In the genomic region with DNA sequence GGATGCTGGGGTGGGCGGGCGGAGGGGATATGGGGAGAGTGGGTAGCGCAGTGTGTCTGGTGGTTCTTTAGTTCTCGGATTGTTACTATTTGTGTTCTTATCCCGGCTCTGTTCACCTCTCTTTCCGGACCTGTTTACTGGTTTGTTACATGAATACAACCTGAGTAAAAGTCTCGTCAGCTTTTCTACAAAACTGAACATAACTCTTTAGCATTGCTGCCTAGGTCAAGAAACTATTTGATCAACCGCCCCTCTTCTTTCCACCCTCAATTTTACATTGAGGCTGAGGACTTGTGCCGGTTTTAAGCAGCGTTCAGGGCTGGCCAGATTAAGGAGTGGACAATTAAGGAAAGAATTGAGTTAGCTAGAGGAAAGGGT, we compare ENCODE assay signal across 8 cellular contexts. TPM values are rescaled to one million over a fixed set of nuclear protein-coding genes. Genes with fewer than 3 reads are reported as not detected.
DNase-seq lines count a peak whose midpoint lies in the region; ATAC-seq, FAIRE-seq and TF ChIP-seq lines count a peak whose summit lies in the region.

No MANE protein-coding gene starts in this region.

- DNase-seq in AG04449 (ENCODE audit: low read depth, low spot score) (no peak), LNCaP clone FGC (ENCODE audit: low read depth) (no peak), NCI-H510A treated with DMSO at 0.1 percent for 48 hours (lab: John Stamatoyannopoulos, UW) (no peak), D721Med (ENCODE audit: insufficient read length, low spot score) (no peak)
- no peak for DNase-seq in naive thymus-derived CD4-positive, alpha-beta T cell
- no peak for DNase-seq in stimulated activated CD4-positive, alpha-beta T cell treated with anti-CD3 and anti-CD28 coated beads, Interleukin-4, amount 100 ng/mL, for 1 hour

- H3K9me3 Mint-ChIP-seq in naive thymus-derived CD4-positive, alpha-beta T cell: no peaks in the 10 kb centered on the region

- peaks cover 2% of the 10 kb centered on the region for H3K27me3 ChIP-seq in endocrine pancreas (ENCODE audit: control insufficient read depth, insufficient read depth, low read length)
- peaks cover 2 to 14% of the 10 kb centered on the region in 2 donors for H3K27me3 ChIP-seq in naive thymus-derived CD4-positive, alpha-beta T cell (ENCODE audit: control insufficient read depth in 2 of 2, insufficient read depth in 2 of 2, low read length in 2 of 2)

- no peak for ATAC-seq in naive thymus-derived CD4-positive, alpha-beta T cell
- no peak for ATAC-seq in GM21723 (IDR thresholded peaks at IDR 0.05; ENCODE audit: unreplicated experiment)

- H3K4me3 ChIP-seq in AG04449 (ENCODE audit: low read depth, low read length) (peak overlapping the region; percentile 100), LNCaP clone FGC (ENCODE audit: low read depth, low read length) (peak overlapping the region; percentile 96), endocrine pancreas (ENCODE audit: control insufficient read depth, insufficient read depth, low read length) (peak overlapping the region; percentile 67)
- H3K4me3 ChIP-seq in naive thymus-derived CD4-positive, alpha-beta T cell (ENCODE audit: low read length): peak overlapping the region; percentile 81

- CTCF ChIA-PET in AG04449 (lab: Yijun Ruan, JAX): no interaction called here
- CTCF ChIA-PET in naive thymus-derived CD4-positive, alpha-beta T cell (lab: Charles Lee): no interaction called here

- peaks cover 0 to 22% (median 16%) of the 10 kb centered on the region in 5 donors for H3K27me3 Mint-ChIP-seq in naive thymus-derived CD4-positive, alpha-beta T cell

- peak overlapping the region in 1 of 9 donors; percentile 92 for H3K27ac Mint-ChIP-seq in naive thymus-derived CD4-positive, alpha-beta T cell

- POLR2A ChIA-PET in AG04449 (lab: Yijun Ruan, JAX): no interaction called here
- POLR2A ChIA-PET in naive thymus-derived CD4-positive, alpha-beta T cell (lab: Charles Lee): interaction anchor here (0.6 to 0.9 kb wide), 2 partner anchors 21 to 567 kb away, joined by 3 read pairs; no protein-coding TSS in a partner anchor

- H3K4me1 ChIP-seq in endocrine pancreas (ENCODE audit: control insufficient read depth, insufficient read depth, low read length): no peaks in the 10 kb centered on the region
- peaks cover 17 to 22% of the 10 kb centered on the region in 2 donors for H3K4me1 ChIP-seq in naive thymus-derived CD4-positive, alpha-beta T cell (ENCODE audit: control insufficient read depth in 2 of 2, insufficient read depth in 2 of 2, low read length in 2 of 2)

- H3K9ac ChIP-seq in endocrine pancreas (ENCODE audit: control insufficient read depth, insufficient read depth, low read length): peak overlapping the region; percentile 58

- TF ChIP-seq CTCF in AG04449 (IDR thresholded peaks at IDR 0.05; ENCODE audit: insufficient read depth, low read length, missing control alignments): no peak
- TF ChIP-seq CTCF in LNCaP clone FGC (IDR thresholded peaks at IDR 0.05; ENCODE audit: control insufficient read depth, extremely low read depth, insufficient read depth): no peak
- TF ChIP-seq CTCF in D721Med (IDR thresholded peaks at IDR 0.05; ENCODE audit: insufficient read depth, missing control alignments): no peak

- H3K36me3 ChIP-seq in endocrine pancreas (ENCODE audit: control insufficient read depth, insufficient read depth, low read length): peaks cover 2% of the 10 kb centered on the region
- peaks cover 6 to 24% (median 18%) of the 10 kb centered on the region in 3 experiments for H3K36me3 ChIP-seq in naive thymus-derived CD4-positive, alpha-beta T cell (ENCODE audit: control insufficient read depth in 2 of 3, insufficient read depth in 3 of 3, low read length in 3 of 3)

- no peak for FAIRE-seq in D721Med (lab: Jason Lieb, UNC)

- H3K36me3 Mint-ChIP-seq in naive thymus-derived CD4-positive, alpha-beta T cell: peaks cover 0 to 12% (median 9%) of the 10 kb centered on the region in 5 donors

- H3K4me3 Mint-ChIP-seq in naive thymus-derived CD4-positive, alpha-beta T cell: no peak overlapping the region

- H3K9me3 ChIP-seq in endocrine pancreas (ENCODE audit: control insufficient read depth, low read length): no peaks in the 10 kb centered on the region
- H3K9me3 ChIP-seq in naive thymus-derived CD4-positive, alpha-beta T cell (ENCODE audit: control insufficient read depth in 2 of 3, low read length in 3 of 3): no peaks in the 10 kb centered on the region

- peak overlapping the region; percentile 89 for H3K27ac ChIP-seq in naive thymus-derived CD4-positive, alpha-beta T cell (ENCODE audit: low read depth, low read length)

- intact Hi-C loops in naive thymus-derived CD4-positive, alpha-beta T cell (cut with micrococcal nuclease): loop anchor here in 1 of 2 donors (2.0 to 10.0 kb wide), 5 partner anchors 535 to 1487 kb away; partner anchors contain the start of genes TRIM38 and ZNF165

- H3K4me1 Mint-ChIP-seq in naive thymus-derived CD4-positive, alpha-beta T cell: peaks cover 5 to 20% (median 10%) of the 10 kb centered on the region in 7 donors

RNA-seq across cellular contexts. Expression of gene ABT1, which starts 0.6 kb away (rescaled TPM):
- 10 to 100 TPM; 23.3 to 37.5 (median 35.0) TPM for total RNA-seq in naive thymus-derived CD4-positive, alpha-beta T cell
- polyA plus RNA-seq in naive thymus-derived CD4-positive, alpha-beta T cell: 10 to 100 TPM; 39.4 to 44.8 TPM

RNA-seq across cellular contexts. Expression of gene HMGN4, which starts 59.2 kb away (rescaled TPM):
- total RNA-seq in naive thymus-derived CD4-positive, alpha-beta T cell: 10 to 100 TPM; 37.6 to 96.0 (median 81.7) TPM
- 100 to 1,000 TPM; 122 to 154 TPM for polyA plus RNA-seq in naive thymus-derived CD4-positive, alpha-beta T cell
